In the genomic region with DNA sequence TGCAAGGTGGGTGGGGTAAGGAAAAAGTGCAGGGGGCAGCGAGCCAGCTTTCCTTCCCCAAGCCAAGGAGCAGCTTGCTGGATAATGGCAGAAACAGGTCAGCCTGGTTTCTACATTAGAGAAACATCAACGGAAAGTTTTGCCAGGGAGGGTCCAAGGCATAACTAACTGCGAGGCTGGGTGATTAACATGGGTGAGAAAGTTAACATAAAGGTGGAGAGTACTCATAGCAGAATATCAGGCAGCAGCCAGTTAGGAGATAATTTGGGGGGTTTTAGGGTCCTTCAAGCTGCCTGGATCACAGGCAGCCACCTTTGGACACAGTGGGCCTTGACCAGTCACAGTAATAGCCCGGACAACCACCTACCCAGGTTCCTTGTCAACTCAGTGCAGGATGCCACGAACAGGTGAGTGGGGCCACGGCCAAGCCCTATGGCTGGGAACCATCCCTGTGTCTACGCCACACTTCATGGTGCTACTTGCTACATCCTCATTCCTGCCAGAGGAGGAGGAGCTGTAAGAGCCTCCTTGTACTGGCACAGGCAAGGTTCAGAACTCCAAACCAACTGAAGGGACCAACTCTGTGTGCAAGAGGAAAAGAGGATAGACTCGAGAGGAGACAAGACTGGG, we compare ENCODE assay signal across 17 cellular contexts. TPM values are rescaled to one million over a fixed set of nuclear protein-coding genes. Genes with fewer than 3 reads are reported as not detected.
DNase-seq lines count a peak whose midpoint lies in the region; ATAC-seq, FAIRE-seq and TF ChIP-seq lines count a peak whose summit lies in the region.
"Had no signal": no experiment of that assay in that cellular context is flagged by ENCODE, and none has a peak within 500 bp of the region (broad histone marks: within the 10 kb centered on the region; RNA-seq: fewer than 3 reads in every experiment).

No MANE protein-coding gene starts in this region.

- no peak for ATAC-seq in HG03565 (IDR thresholded peaks at IDR 0.05; ENCODE audit: unreplicated experiment)

- H3K9ac ChIP-seq in mammary epithelial cell (ENCODE audit: insufficient read depth, low read length) (no peak overlapping the region), mesendoderm (ENCODE audit: low read length) (no peak overlapping the region)

- peak overlapping the region; percentile 38 for H3K27ac Mint-ChIP-seq in T-helper 2 cell treated with Interferon-gamma antibody and Interleukin-4, amounts not matched to agents 5 μg/mL and 100 μg/mL, for 36 hours
- H3K27ac Mint-ChIP-seq: activated T-cell treated with anti-CD3 and anti-CD28 coated beads, Interleukin-2, amount 50 U/mL, for 72 hours had no signal

- CTCF ChIA-PET in mammary epithelial cell (lab: Charles Lee; ENCODE audit: low non-redundant PET) = interaction anchor here (0.7 kb wide), 1 partner anchor 13 kb away, joined by 3 read pairs; no protein-coding TSS in a partner anchor

- 77% methylated on average over 7 of the region's 8 CpGs for WGBS in mammary epithelial cell (ENCODE audit: low coverage, missing lambda C conversion rate)
- no CpG with 5 or more reads among the region's 8 CpGs for WGBS in mesendoderm (ENCODE audit: extremely low coverage, insufficient coverage, low lambda C conversion rate)
- 83 to 91% methylated on average over 8 of the region's 8 CpGs for WGBS in tibial nerve, 2 donors

- H3K9me3 Mint-ChIP-seq in T-helper 2 cell treated with Interferon-gamma antibody and Interleukin-4, amounts not matched to agents 5 μg/mL and 100 μg/mL, for 36 hours = no peaks in the 10 kb centered on the region
- H3K9me3 Mint-ChIP-seq: activated T-cell treated with anti-CD3 and anti-CD28 coated beads, Interleukin-2, amount 50 U/mL, for 72 hours had no signal

- H4K20me1 ChIP-seq in mammary epithelial cell (ENCODE audit: insufficient read depth, low read length) = no peaks in the 10 kb centered on the region

- no peak overlapping the region for H2BK120ac ChIP-seq in mesendoderm (ENCODE audit: low read depth, low read length)

- no peak overlapping the region for H2AK5ac ChIP-seq in mesendoderm (ENCODE audit: low read length)

- H3K36me3 ChIP-seq in mammary epithelial cell (ENCODE audit: insufficient read depth, low read length) (peaks cover 20% of the 10 kb centered on the region), mesendoderm (ENCODE audit: control insufficient read depth, insufficient read depth, low read length) (peaks cover 10% of the 10 kb centered on the region), tibial nerve (peaks cover 0 to 29% (median 25%) of the 10 kb centered on the region in 3 donors)

- dilution Hi-C loops in mammary epithelial cell (cut with HindIII; ENCODE audit: low sequenced_read_pairs) = no loop called here

- no peak for DNase-seq in T-helper 2 cell treated with Interferon-gamma antibody and Interleukin-4, amounts not matched to agents 5 μg/mL and 100 μg/mL, for 36 hours (ENCODE audit: low spot score)
- DNase-seq in T-helper 2 cell (no peak), mammary epithelial cell (no peak), mesendoderm (no peak), tibial nerve (ENCODE audit: low spot score in 2 of 2) (peak; percentile 4 to 7), germinal center (ENCODE audit: low spot score) (no peak), urothelium cell line (ENCODE audit: low spot score) (no peak)
- DNase-seq: activated CD4-positive, alpha-beta T cell treated with anti-CD3 and anti-CD28 coated beads for 4 hours; activated T-cell treated with anti-CD3 and anti-CD28 coated beads, Interleukin-2, amount 50 U/mL, for 72 hours; NCI-H2081 treated with DMSO at 0.1 percent for 48 hours; NK-92 treated with Interleukin-12 subunit alpha and Interleukin-12 subunit beta, amount 100 ng/mL, for 24 hours; stimulated activated CD4-positive, alpha-beta T cell treated with anti-CD3 and anti-CD28 coated beads, Interleukin-2, amount 100 ng/mL, for 48 hours; stimulated activated naive CD4-positive, alpha-beta T cell treated with Interleukin-2 at 50 U/mL for 16 hours; SW 1271 had no signal

- H3K4me3 ChIP-seq in mammary epithelial cell (replicated peaks in 1 of 3; ENCODE audit: insufficient read depth in 1 of 3, low read depth in 2 of 3, low read length in 3 of 3) (no peak overlapping the region), mesendoderm (ENCODE audit: low read length) (no peak overlapping the region), tibial nerve (no peak overlapping the region)
- H3K4me3 ChIP-seq: prostate gland had no signal

- peak overlapping the region; percentile 20 for H3K23ac ChIP-seq in mesendoderm (ENCODE audit: low read length)

- no peak overlapping the region for H3K4me3 Mint-ChIP-seq in T-helper 2 cell treated with Interferon-gamma antibody and Interleukin-4, amounts not matched to agents 5 μg/mL and 100 μg/mL, for 36 hours
- H3K4me3 Mint-ChIP-seq: activated T-cell treated with anti-CD3 and anti-CD28 coated beads, Interleukin-2, amount 50 U/mL, for 72 hours had no signal

- no peaks in the 10 kb centered on the region for H3K27me3 Mint-ChIP-seq in T-helper 2 cell treated with Interferon-gamma antibody and Interleukin-4, amounts not matched to agents 5 μg/mL and 100 μg/mL, for 36 hours (ENCODE audit: low read depth)

- no peak overlapping the region for H4K5ac ChIP-seq in mesendoderm (ENCODE audit: low read length)

- H3K4ac ChIP-seq in mesendoderm (ENCODE audit: low read depth, low read length) = no peak overlapping the region

- no peak for TF ChIP-seq POLR2A in tibial nerve (IDR thresholded peaks at IDR 0.05)

- peaks cover 49% of the 10 kb centered on the region for H3K79me1 ChIP-seq in mesendoderm (ENCODE audit: low read length)

- no peak overlapping the region for H3K18ac ChIP-seq in mesendoderm (ENCODE audit: low read length)

- H3K27ac ChIP-seq in mammary epithelial cell (ENCODE audit: insufficient read depth, low read depth, low read length) (peak overlapping the region; percentile 14), mesendoderm (ENCODE audit: low read depth, low read length) (no peak overlapping the region), tibial nerve (peak overlapping the region; percentile 39 to 97 (median 70))
- H3K27ac ChIP-seq: 22Rv1 had no signal

- H4K8ac ChIP-seq in mesendoderm (ENCODE audit: low read depth, low read length) = no peak overlapping the region

- no peak overlapping the region for H2BK5ac ChIP-seq in mesendoderm (ENCODE audit: low read length)

- H3K4me2 ChIP-seq in mammary epithelial cell (ENCODE audit: insufficient read depth, low read depth, low read length) (no peak overlapping the region), mesendoderm (ENCODE audit: low read length) (no peak overlapping the region)

- no peak overlapping the region for H3K56ac ChIP-seq in mesendoderm (ENCODE audit: low read length)

- TF ChIP-seq CTCF in mammary epithelial cell (conservative IDR thresholded peaks at IDR 0.05 in 1 of 2, IDR thresholded peaks at IDR 0.05 in 1 of 2; ENCODE audit: extremely low read depth in 1 of 2, insufficient read depth in 1 of 2, low read depth in 1 of 2, low read length in 2 of 2) = no peak
- no peak for TF ChIP-seq CTCF in tibial nerve (IDR thresholded peaks at IDR 0.05)

- peaks cover 39% of the 10 kb centered on the region for H3K4me1 Mint-ChIP-seq in T-helper 2 cell treated with Interferon-gamma antibody and Interleukin-4, amounts not matched to agents 5 μg/mL and 100 μg/mL, for 36 hours (ENCODE audit: low read depth)

- no peak for TF ChIP-seq EP300 in tibial nerve (IDR thresholded peaks at IDR 0.05)

- H3K27me3 ChIP-seq in mammary epithelial cell (ENCODE audit: insufficient read depth, low read length) (no peaks in the 10 kb centered on the region), mesendoderm (ENCODE audit: insufficient read depth, low read length, poor library complexity) (no peaks in the 10 kb centered on the region), tibial nerve (no peaks in the 10 kb centered on the region)

- H3K9me3 ChIP-seq in mammary epithelial cell (replicated peaks; ENCODE audit: insufficient read depth, low read length) = no peaks in the 10 kb centered on the region
- no peaks in the 10 kb centered on the region for H3K9me3 ChIP-seq in tibial nerve
- H3K9me3 ChIP-seq: prostate gland had no signal

- peaks cover 91% of the 10 kb centered on the region for H3K79me2 ChIP-seq in mammary epithelial cell (ENCODE audit: insufficient read depth, low read length)
- H3K79me2 ChIP-seq in mesendoderm (ENCODE audit: control insufficient read depth, insufficient read depth, low read length) = peaks cover 81% of the 10 kb centered on the region

- FAIRE-seq in urothelium cell line (lab: Jason Lieb, UNC) = no peak

- H3K4me1 ChIP-seq in mammary epithelial cell (ENCODE audit: insufficient read depth, low read length) (peaks cover 56% of the 10 kb centered on the region), mesendoderm (ENCODE audit: control insufficient read depth, low read depth, low read length) (peaks cover 17% of the 10 kb centered on the region), tibial nerve (peaks cover 0 to 72% (median 65%) of the 10 kb centered on the region in 4 donors)

- no peak overlapping the region for H2BK15ac ChIP-seq in mesendoderm (replicated peaks; ENCODE audit: low read depth)

- BruUV-seq in mammary epithelial cell (replicated peaks; lab: Mats Ljungman, UMichigan) = no TSS peak

- peaks cover 16% of the 10 kb centered on the region for H3K36me3 Mint-ChIP-seq in T-helper 2 cell treated with Interferon-gamma antibody and Interleukin-4, amounts not matched to agents 5 μg/mL and 100 μg/mL, for 36 hours (ENCODE audit: low read depth)

- intact Hi-C loops in mammary epithelial cell (cut with micrococcal nuclease) = no loop called here

- no peak overlapping the region for H2AFZ ChIP-seq in mammary epithelial cell (ENCODE audit: low read depth, low read length)

- in situ Hi-C loops in mammary epithelial cell (cut with MboI; ENCODE audit: low sequenced_read_pairs in 2 of 2) = no loop called here

RNA-seq across cellular contexts. Expression of a gene that starts 20.1 kb away (rescaled TPM):
- total RNA-seq in mammary epithelial cell (10 to 100 TPM; 21.5 to 37.2 TPM), tibial nerve (10 to 100 TPM; 22.6 to 58.2 (median 39.9) TPM)
- 14.4 TPM for polyA plus RNA-seq in mammary epithelial cell
- 24.0 TPM for polyA minus RNA-seq in mammary epithelial cell
- polyA plus RNA-seq in mesendoderm (2013, experiment 1 of 2) = 22.8 TPM
- 22.4 TPM for polyA plus RNA-seq in mesendoderm (2013, experiment 2 of 2)

RNA-seq across cellular contexts. Expression of a gene that starts 35.4 kb away (rescaled TPM):
- total RNA-seq in mammary epithelial cell (1 to 10 TPM in 1 of 2 donors, under 1 TPM in 1; 0.17 to 1.0 TPM), tibial nerve (under 1 TPM in 2 of 4 donors, not detected in 2; 0.20 to 0.21 TPM)
- polyA plus RNA-seq in mammary epithelial cell = 0.23 TPM
- not detected for polyA minus RNA-seq in mammary epithelial cell
- polyA plus RNA-seq in mesendoderm (2013, experiment 1 of 2) = 1.0 TPM
- polyA plus RNA-seq in mesendoderm (2013, experiment 2 of 2) = 0.85 TPM

RNA-seq across cellular contexts. Expression of a gene that starts 49.2 kb away (rescaled TPM):
- total RNA-seq in mammary epithelial cell (10 to 100 TPM; 16.2 to 26.8 TPM), tibial nerve (1 to 10 TPM in 2 of 4 donors, under 1 TPM in 2; 0.30 to 1.7 (median 1.0) TPM)
- 43.3 TPM for polyA plus RNA-seq in mammary epithelial cell
- polyA minus RNA-seq in mammary epithelial cell = 56.6 TPM
- polyA plus RNA-seq in mesendoderm (2013, experiment 1 of 2) = 13.4 TPM
- 11.0 TPM for polyA plus RNA-seq in mesendoderm (2013, experiment 2 of 2)

Comparison
In these comparisons a context has a peak if more than half of its experiments do, and no peak if none do; other contexts are left out.
1. DNase-seq: peak in tibial nerve (2 of 2); none in T-helper 2 cell treated with Interferon-gamma antibody and Interleukin-4, amounts not matched to agents 5 μg/mL and 100 μg/mL, for 36 hours (single experiment), T-helper 2 cell (0 of 5), mammary epithelial cell (single experiment), mesendoderm (single experiment), germinal center (single experiment) and urothelium cell line (single experiment).
2. RNA of a gene that starts 49.2 kb away (total RNA-seq): 16.2 to 26.8 TPM in mammary epithelial cell; 0.30 to 1.7 TPM in tibial nerve; every median in the first group is over 4 times any median in the second.